In genomic region chr10:34906021-34906965, GRCh38 we compare ENCODE assay signal across 11 cellular contexts.
A peak's percentile ranks its signal among the peaks of the same experiment; 100 is the strongest.
DNase-seq lines count a peak whose midpoint lies in the region; ATAC-seq, FAIRE-seq and TF ChIP-seq lines count a peak whose summit lies in the region.
"Had no signal": no experiment of that assay in that cellular context is flagged by ENCODE, and none has a peak within 500 bp of the region (broad histone marks: within the 10 kb centered on the region; RNA-seq: fewer than 3 reads in every experiment).

No MANE protein-coding gene starts in this region.

- no peaks in the 10 kb centered on the region for H3K9me3 ChIP-seq in small intestine (ENCODE audit: control insufficient read depth, low read depth)

- no peaks in the 10 kb centered on the region for H3K36me3 ChIP-seq in small intestine (ENCODE audit: control insufficient read depth in 2 of 2, insufficient read depth in 2 of 2, low read length in 2 of 2)

- H3K27me3 ChIP-seq in small intestine (ENCODE audit: control insufficient read depth in 2 of 2, insufficient read depth in 2 of 2, low read length in 2 of 2): no peaks in the 10 kb centered on the region

- FAIRE-seq in small intestine (lab: Jason Lieb, UNC): no peak

- DNase-seq in DMS 273 treated with DMSO at 0.1 percent for 48 hours (lab: John Stamatoyannopoulos, UW) (peak; percentile 54), NCI-H2107 treated with DMSO at 0.1 percent for 48 hours (lab: John Stamatoyannopoulos, UW; ENCODE audit: unreplicated experiment) (peak; percentile 81), dermis blood vessel endothelial cell (peak; percentile 23), nephron progenitor cell (peak; percentile 81), H4 (ENCODE audit: low spot score) (no peak), small intestine (no peak), cerebellum (ENCODE audit: low spot score) (no peak)
- DNase-seq: CD4-positive, alpha-beta T cell had no signal

- no peak overlapping the region for H3K27ac ChIP-seq in small intestine (ENCODE audit: low read depth in 1 of 2, low read length in 1 of 2)

- no peaks in the 10 kb centered on the region for H3K36me3 Mint-ChIP-seq in nephron progenitor cell (ENCODE audit: low read depth)
- no peaks in the 10 kb centered on the region for H3K36me3 Mint-ChIP-seq in stimulated activated memory B cell treated with anti-CD40 and anti-IgM and Interleukin-4, amounts not matched to agents 10 μg/mL and 1 μg/mL and 100 μg/mL, for 72 hours
- H3K36me3 Mint-ChIP-seq: activated naive CD4-positive, alpha-beta T cell treated with anti-CD3 and anti-CD28 coated beads, Interleukin-2, amount 50 U/mL, for 24 hours had no signal

- peak overlapping the region; percentile 39 for H3K4me3 Mint-ChIP-seq in nephron progenitor cell
- no peak overlapping the region for H3K4me3 Mint-ChIP-seq in stimulated activated memory B cell treated with anti-CD40 and anti-IgM and Interleukin-4, amounts not matched to agents 10 μg/mL and 1 μg/mL and 100 μg/mL, for 72 hours
- H3K4me3 Mint-ChIP-seq: activated naive CD4-positive, alpha-beta T cell treated with anti-CD3 and anti-CD28 coated beads, Interleukin-2, amount 50 U/mL, for 24 hours; CD4-positive, alpha-beta T cell; stimulated activated naive CD8-positive, alpha-beta T cell treated with anti-CD3 and anti-CD28 coated beads, Interleukin-15, Interleukin-2, amounts not matched to agents 100 ng/mL and 50 ng/mL, for 24 hours had no signal

- peaks cover 3% of the 10 kb centered on the region for H3K27me3 Mint-ChIP-seq in nephron progenitor cell (ENCODE audit: low read depth, poor library complexity)
- no peaks in the 10 kb centered on the region for H3K27me3 Mint-ChIP-seq in stimulated activated memory B cell treated with anti-CD40 and anti-IgM and Interleukin-4, amounts not matched to agents 10 μg/mL and 1 μg/mL and 100 μg/mL, for 72 hours
- H3K27me3 Mint-ChIP-seq: activated naive CD4-positive, alpha-beta T cell treated with anti-CD3 and anti-CD28 coated beads, Interleukin-2, amount 50 U/mL, for 24 hours; CD4-positive, alpha-beta T cell; stimulated activated naive CD8-positive, alpha-beta T cell treated with anti-CD3 and anti-CD28 coated beads, Interleukin-15, Interleukin-2, amounts not matched to agents 100 ng/mL and 50 ng/mL, for 24 hours had no signal

- no peaks in the 10 kb centered on the region for H3K9me3 Mint-ChIP-seq in nephron progenitor cell
- no peaks in the 10 kb centered on the region for H3K9me3 Mint-ChIP-seq in stimulated activated memory B cell treated with anti-CD40 and anti-IgM and Interleukin-4, amounts not matched to agents 10 μg/mL and 1 μg/mL and 100 μg/mL, for 72 hours
- H3K9me3 Mint-ChIP-seq: activated naive CD4-positive, alpha-beta T cell treated with anti-CD3 and anti-CD28 coated beads, Interleukin-2, amount 50 U/mL, for 24 hours; CD4-positive, alpha-beta T cell; stimulated activated naive CD8-positive, alpha-beta T cell treated with anti-CD3 and anti-CD28 coated beads, Interleukin-15, Interleukin-2, amounts not matched to agents 100 ng/mL and 50 ng/mL, for 24 hours had no signal

- no peaks in the 10 kb centered on the region for H3K4me1 ChIP-seq in small intestine (ENCODE audit: control insufficient read depth in 2 of 2, insufficient read depth in 1 of 2, low read depth in 1 of 2, low read length in 1 of 2)

- 64 to 84% (median 77%) methylated on average over 30 of the region's 30 CpGs for WGBS in small intestine, 3 donors

- no peak overlapping the region for H3K4me3 ChIP-seq in small intestine (ENCODE audit: low read depth in 1 of 2, low read length in 2 of 2)

- peaks cover 39% of the 10 kb centered on the region for H3K4me1 Mint-ChIP-seq in nephron progenitor cell
- H3K4me1 Mint-ChIP-seq in stimulated activated memory B cell treated with anti-CD40 and anti-IgM and Interleukin-4, amounts not matched to agents 10 μg/mL and 1 μg/mL and 100 μg/mL, for 72 hours: no peaks in the 10 kb centered on the region
- H3K4me1 Mint-ChIP-seq: activated naive CD4-positive, alpha-beta T cell treated with anti-CD3 and anti-CD28 coated beads, Interleukin-2, amount 50 U/mL, for 24 hours had no signal

- H3K27ac Mint-ChIP-seq in nephron progenitor cell: peak overlapping the region; percentile 99
- H3K27ac Mint-ChIP-seq in stimulated activated memory B cell treated with anti-CD40 and anti-IgM and Interleukin-4, amounts not matched to agents 10 μg/mL and 1 μg/mL and 100 μg/mL, for 72 hours: no peak overlapping the region
- H3K27ac Mint-ChIP-seq: activated naive CD4-positive, alpha-beta T cell treated with anti-CD3 and anti-CD28 coated beads, Interleukin-2, amount 50 U/mL, for 24 hours; CD4-positive, alpha-beta T cell; stimulated activated naive CD8-positive, alpha-beta T cell treated with anti-CD3 and anti-CD28 coated beads, Interleukin-15, Interleukin-2, amounts not matched to agents 100 ng/mL and 50 ng/mL, for 24 hours had no signal

- ATAC-seq in stimulated activated memory B cell treated with anti-CD40 and anti-IgM and Interleukin-4, amounts not matched to agents 10 μg/mL and 1 μg/mL and 100 μg/mL, for 72 hours: no peak

- no peak for TF ChIP-seq CTCF in nephron progenitor cell (IDR thresholded peaks at IDR 0.05)

Comparison
In these comparisons a context has a peak if more than half of its experiments do, and no peak if none do; other contexts are left out.
1. DNase-seq: peak in DMS 273 treated with DMSO at 0.1 percent for 48 hours (single experiment), NCI-H2107 treated with DMSO at 0.1 percent for 48 hours (single experiment), dermis blood vessel endothelial cell (single experiment) and nephron progenitor cell (single experiment); none in H4 (single experiment), small intestine (single experiment) and cerebellum (single experiment).